2 cellular contexts compared by ENCODE assay signal in genomic region chr10:25766213-25766612, GRCh38.
TF ChIP-seq lines count a peak whose summit lies in the region.

No MANE protein-coding gene starts in this region.

TF ChIP-seq in GM23338, 12 proteins besides CTCF, POLR2A, EP300 and RAD21:
- no peak for TF ChIP-seq ZNF462 (CRISPR knock-in tag; IDR thresholded peaks at IDR 0.05)
- TF ChIP-seq STAT1 (IDR thresholded peaks at IDR 0.05; ENCODE audit: unreplicated experiment): no peak
- TF ChIP-seq EZH2phosphoT487 (IDR thresholded peaks at IDR 0.05; ENCODE audit: unreplicated experiment): no peak
- TF ChIP-seq ZNF114 (CRISPR knock-in tag; IDR thresholded peaks at IDR 0.05): no peak

TF ChIP-seq in WTC11, 78 proteins besides CTCF, POLR2A, EP300 and RAD21 (continued from another document):
- TF ChIP-seq RELA (CRISPR knock-in tag; IDR thresholded peaks at IDR 0.05; ENCODE audit: borderline replicate concordance) (no peak), MAX (CRISPR knock-in tag; IDR thresholded peaks at IDR 0.05) (no peak), NR3C1 (CRISPR knock-in tag; conservative IDR thresholded peaks at IDR 0.05; ENCODE audit: low read depth) (no peak), JUN (CRISPR knock-in tag; IDR thresholded peaks at IDR 0.05) (no peak), ZNF219 (CRISPR knock-in tag; IDR thresholded peaks at IDR 0.05; ENCODE audit: borderline replicate concordance) (no peak), ZNF121 (CRISPR knock-in tag; IDR thresholded peaks at IDR 0.05) (no peak), ZNF416 (CRISPR knock-in tag; IDR thresholded peaks at IDR 0.05) (no peak), ZNF138 (CRISPR knock-in tag; conservative IDR thresholded peaks at IDR 0.05) (no peak), PRDM15 (CRISPR knock-in tag; IDR thresholded peaks at IDR 0.05) (no peak), CREM (CRISPR knock-in tag; IDR thresholded peaks at IDR 0.05) (no peak), MLX (CRISPR knock-in tag; IDR thresholded peaks at IDR 0.05) (no peak), CDX4 (CRISPR knock-in tag; IDR thresholded peaks at IDR 0.05; ENCODE audit: borderline replicate concordance) (no peak), AFF4 (CRISPR knock-in tag; IDR thresholded peaks at IDR 0.05; ENCODE audit: borderline replicate concordance) (no peak), ZNF396 (CRISPR knock-in tag; IDR thresholded peaks at IDR 0.05; ENCODE audit: borderline replicate concordance) (no peak), USF1 (CRISPR knock-in tag; IDR thresholded peaks at IDR 0.05) (no peak)
- TF ChIP-seq, protein P1, sequence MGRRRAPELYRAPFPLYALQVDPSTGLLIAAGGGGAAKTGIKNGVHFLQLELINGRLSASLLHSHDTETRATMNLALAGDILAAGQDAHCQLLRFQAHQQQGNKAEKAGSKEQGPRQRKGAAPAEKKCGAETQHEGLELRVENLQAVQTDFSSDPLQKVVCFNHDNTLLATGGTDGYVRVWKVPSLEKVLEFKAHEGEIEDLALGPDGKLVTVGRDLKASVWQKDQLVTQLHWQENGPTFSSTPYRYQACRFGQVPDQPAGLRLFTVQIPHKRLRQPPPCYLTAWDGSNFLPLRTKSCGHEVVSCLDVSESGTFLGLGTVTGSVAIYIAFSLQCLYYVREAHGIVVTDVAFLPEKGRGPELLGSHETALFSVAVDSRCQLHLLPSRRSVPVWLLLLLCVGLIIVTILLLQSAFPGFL (CRISPR knock-in tag; IDR thresholded peaks at IDR 0.05; ENCODE audit: borderline replicate concordance): no peak
- TF ChIP-seq, protein P2, sequence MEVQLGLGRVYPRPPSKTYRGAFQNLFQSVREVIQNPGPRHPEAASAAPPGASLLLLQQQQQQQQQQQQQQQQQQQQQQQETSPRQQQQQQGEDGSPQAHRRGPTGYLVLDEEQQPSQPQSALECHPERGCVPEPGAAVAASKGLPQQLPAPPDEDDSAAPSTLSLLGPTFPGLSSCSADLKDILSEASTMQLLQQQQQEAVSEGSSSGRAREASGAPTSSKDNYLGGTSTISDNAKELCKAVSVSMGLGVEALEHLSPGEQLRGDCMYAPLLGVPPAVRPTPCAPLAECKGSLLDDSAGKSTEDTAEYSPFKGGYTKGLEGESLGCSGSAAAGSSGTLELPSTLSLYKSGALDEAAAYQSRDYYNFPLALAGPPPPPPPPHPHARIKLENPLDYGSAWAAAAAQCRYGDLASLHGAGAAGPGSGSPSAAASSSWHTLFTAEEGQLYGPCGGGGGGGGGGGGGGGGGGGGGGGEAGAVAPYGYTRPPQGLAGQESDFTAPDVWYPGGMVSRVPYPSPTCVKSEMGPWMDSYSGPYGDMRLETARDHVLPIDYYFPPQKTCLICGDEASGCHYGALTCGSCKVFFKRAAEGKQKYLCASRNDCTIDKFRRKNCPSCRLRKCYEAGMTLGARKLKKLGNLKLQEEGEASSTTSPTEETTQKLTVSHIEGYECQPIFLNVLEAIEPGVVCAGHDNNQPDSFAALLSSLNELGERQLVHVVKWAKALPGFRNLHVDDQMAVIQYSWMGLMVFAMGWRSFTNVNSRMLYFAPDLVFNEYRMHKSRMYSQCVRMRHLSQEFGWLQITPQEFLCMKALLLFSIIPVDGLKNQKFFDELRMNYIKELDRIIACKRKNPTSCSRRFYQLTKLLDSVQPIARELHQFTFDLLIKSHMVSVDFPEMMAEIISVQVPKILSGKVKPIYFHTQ (CRISPR knock-in tag; IDR thresholded peaks at IDR 0.05): no peak
